19 cellular contexts compared by ENCODE assay signal in the genomic region with DNA sequence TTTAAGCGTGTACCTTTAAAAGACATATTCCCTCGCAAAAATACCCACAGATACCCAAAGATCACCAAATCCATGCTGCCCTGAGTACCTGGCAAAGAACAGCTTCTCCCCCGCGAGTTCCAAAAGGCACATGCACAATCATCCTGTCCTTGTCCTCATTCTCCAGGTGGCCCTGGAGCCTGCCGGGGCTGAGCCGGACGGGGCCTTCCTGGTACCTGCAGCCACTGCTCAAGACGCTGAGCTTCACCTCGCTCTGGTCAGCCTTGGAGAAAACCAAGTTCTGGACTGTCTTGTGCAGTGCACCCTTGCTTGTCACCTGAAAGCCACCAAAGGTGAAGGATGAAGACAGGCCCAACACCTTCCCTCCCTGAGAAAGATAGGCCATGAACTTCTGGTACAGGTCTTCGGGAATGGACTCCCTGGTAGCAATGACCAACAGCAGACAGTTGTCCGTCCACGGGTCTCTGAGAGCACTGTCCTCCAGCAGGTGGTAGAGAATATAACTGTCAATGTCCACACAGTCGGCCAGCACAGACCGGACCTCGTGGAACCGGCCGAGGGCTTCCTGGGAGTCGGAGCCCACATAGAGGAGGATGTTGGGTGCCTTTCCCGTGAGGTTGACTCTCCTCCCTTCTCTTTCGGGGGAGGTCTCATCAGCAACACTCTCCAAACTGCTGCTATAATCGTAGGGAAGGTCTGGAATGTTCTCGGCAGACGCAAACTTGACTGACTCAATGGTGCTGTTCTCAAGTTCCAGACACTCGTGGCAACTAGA. TPM values are rescaled to one million over a fixed set of nuclear protein-coding genes. Genes with fewer than 3 reads are reported as not detected.
A peak's percentile ranks its signal among the peaks of the same experiment; 100 is the strongest.
DNase-seq lines count a peak whose midpoint lies in the region; ATAC-seq and TF ChIP-seq lines count a peak whose summit lies in the region.
"Had no signal": no experiment of that assay in that cellular context is flagged by ENCODE, and none has a peak within 500 bp of the region (broad histone marks: within the 10 kb centered on the region; RNA-seq: fewer than 3 reads in every experiment).

No MANE protein-coding gene starts in this region.

- no peak overlapping the region for H3K27ac ChIP-seq in breast epithelium
- peak overlapping the region; percentile 81 for H3K27ac ChIP-seq in VCaP
- H3K27ac ChIP-seq: 22Rv1, BLaER1, C4-2B had no signal

- no peak for ATAC-seq in GM18907 (IDR thresholded peaks at IDR 0.05; ENCODE audit: unreplicated experiment)
- ATAC-seq in HG03520 (IDR thresholded peaks at IDR 0.05; ENCODE audit: unreplicated experiment), result no peak

- no peaks in the 10 kb centered on the region for H3K27me3 Mint-ChIP-seq in MCF 10A (ENCODE audit: insufficient read depth, unreplicated experiment)
- peaks cover 3% of the 10 kb centered on the region for H3K27me3 Mint-ChIP-seq in endothelial cell (ENCODE audit: unreplicated experiment)
- H3K27me3 Mint-ChIP-seq: B cell; CD4-positive, CD25-positive, alpha-beta regulatory T cell; CD8-positive, alpha-beta memory T cell had no signal

- H3K4me3 Mint-ChIP-seq in MCF 10A (ENCODE audit: unreplicated experiment), result no peak overlapping the region
- H3K4me3 Mint-ChIP-seq in endothelial cell (ENCODE audit: unreplicated experiment), result peak overlapping the region; percentile 65
- H3K4me3 Mint-ChIP-seq: B cell; CD4-positive, CD25-positive, alpha-beta regulatory T cell; CD8-positive, alpha-beta memory T cell had no signal

- peaks cover 48% of the 10 kb centered on the region for H3K36me3 Mint-ChIP-seq in MCF 10A (ENCODE audit: insufficient read depth, unreplicated experiment)
- peaks cover 60% of the 10 kb centered on the region for H3K36me3 Mint-ChIP-seq in endothelial cell (ENCODE audit: low read depth, unreplicated experiment)

- intact Hi-C loops in MCF 10A (cut with micrococcal nuclease), result no loop called here
- intact Hi-C loops in breast epithelium (cut with DNase I; ENCODE audit: low total_unique reads), result no loop called here

- H3K27me3 ChIP-seq in breast epithelium, result no peaks in the 10 kb centered on the region
- H3K27me3 ChIP-seq: BLaER1 had no signal

- H3K9me3 Mint-ChIP-seq in MCF 10A (ENCODE audit: unreplicated experiment), result no peaks in the 10 kb centered on the region
- no peaks in the 10 kb centered on the region for H3K9me3 Mint-ChIP-seq in endothelial cell (ENCODE audit: unreplicated experiment)
- H3K9me3 Mint-ChIP-seq: CD4-positive, CD25-positive, alpha-beta regulatory T cell; CD8-positive, alpha-beta memory T cell had no signal

- H3K4me1 ChIP-seq in breast epithelium, result no peaks in the 10 kb centered on the region
- H3K4me1 ChIP-seq: BLaER1, HAP-1 had no signal

- no peaks in the 10 kb centered on the region for H3K9me3 ChIP-seq in breast epithelium
- H3K9me3 ChIP-seq: BLaER1, HAP-1 had no signal

- POLR2A ChIA-PET in MCF 10A (lab: Yijun Ruan, JAX), result no interaction called here

- no peaks in the 10 kb centered on the region for H3K4me1 Mint-ChIP-seq in MCF 10A (ENCODE audit: insufficient read depth, unreplicated experiment)
- peaks cover 53% of the 10 kb centered on the region for H3K4me1 Mint-ChIP-seq in endothelial cell (ENCODE audit: unreplicated experiment)
- H3K4me1 Mint-ChIP-seq: B cell had no signal

- CTCF ChIA-PET in MCF 10A (lab: Yijun Ruan, JAX), result interaction anchor here (0.6 to 1.8 kb wide), 7 partner anchors 8 to 308 kb away, joined by 3 to 7 read pairs (median 5); no protein-coding TSS in a partner anchor

- H3K27ac Mint-ChIP-seq in MCF 10A (ENCODE audit: low read depth, unreplicated experiment), result no peak overlapping the region
- no peak overlapping the region for H3K27ac Mint-ChIP-seq in endothelial cell (ENCODE audit: unreplicated experiment)
- H3K27ac Mint-ChIP-seq: B cell; CD4-positive, CD25-positive, alpha-beta regulatory T cell had no signal

- TF ChIP-seq POLR2A in breast epithelium (IDR thresholded peaks at IDR 0.05), result no peak

- H3K4me3 ChIP-seq in breast epithelium, result no peak overlapping the region
- H3K4me3 ChIP-seq: BLaER1, HAP-1 had no signal

- TF ChIP-seq CTCF in MCF 10A (IDR thresholded peaks at IDR 0.05; ENCODE audit: unreplicated experiment) (no peak), breast epithelium (IDR thresholded peaks at IDR 0.05) (no peak), VCaP (conservative IDR thresholded peaks at IDR 0.05) (no peak), endothelial cell (IDR thresholded peaks at IDR 0.05; ENCODE audit: unreplicated experiment) (no peak)

- TSS peak; percentile 34 for BruUV-seq in MCF 10A (replicated peaks; lab: Mats Ljungman, UMichigan)

- no peak for DNase-seq in MCF 10A (ENCODE audit: unreplicated experiment)
- DNase-seq in breast epithelium (ENCODE audit: low spot score in 2 of 2), result no peak
- DNase-seq in endothelial cell (ENCODE audit: low spot score), result no peak
- DNase-seq in NCI-H446 treated with DMSO at 0.1 percent for 48 hours (lab: John Stamatoyannopoulos, UW), result no peak
- DNase-seq: CD4-positive, CD25-positive, alpha-beta regulatory T cell; CD8-positive, alpha-beta memory T cell; DMS 273 treated with DMSO at 0.1 percent for 48 hours; DMS53; DMS79 treated with DMSO at 0.1 percent for 48 hours; GF-D8; GOT3 had no signal

- H3K36me3 ChIP-seq in breast epithelium, result no peaks in the 10 kb centered on the region

RNA-seq across cellular contexts. Expression of a gene that starts 29.9 kb away (rescaled TPM):
- total RNA-seq in MCF 10A (2022), result 45.1 and 46.1 TPM in 2 replicates
- 10 to 100 TPM; 19.5 to 26.2 (median 20.3) TPM for total RNA-seq in breast epithelium
- 97.4 TPM for total RNA-seq in endothelial cell (ENCODE audit: unreplicated experiment)
